21 cellular contexts compared by ENCODE assay signal in genomic region chr21:14096577-14096976, GRCh38.
DNase-seq lines count a peak whose midpoint lies in the region; ATAC-seq, FAIRE-seq and TF ChIP-seq lines count a peak whose summit lies in the region.
"Had no signal": no experiment of that assay in that cellular context is flagged by ENCODE, and none has a peak within 500 bp of the region (broad histone marks: within the 10 kb centered on the region; RNA-seq: fewer than 3 reads in every experiment).

No MANE protein-coding gene starts in this region.

- RAD21 ChIA-PET in GM12878 (lab: Charles Lee; ENCODE audit: unreplicated experiment) = interaction anchor here (2.2 kb wide), 2 partner anchors 20 to 23 kb away, joined by 6 to 9 read pairs; no protein-coding TSS in a partner anchor

- H3K36me3 ChIP-seq in GM12878 (ENCODE audit: control insufficient read depth in 2 of 2, insufficient read depth in 2 of 2, low read length in 1 of 2) (no peaks in the 10 kb centered on the region; a peak in 1 of 4 replicates), esophagus muscularis mucosa (peaks cover 0 to 5% (median 0%) of the 10 kb centered on the region in 4 donors), ovary (no peaks in the 10 kb centered on the region)

- CTCF ChIA-PET in GM12878 (lab: Yijun Ruan, JAX) = interaction anchor here (1.0 kb wide), 1 partner anchor 23 kb away, joined by 3 read pairs; no protein-coding TSS in a partner anchor

- H3K9me3 ChIP-seq in GM12878 (replicated peaks; ENCODE audit: control insufficient read depth, insufficient read depth, low read length) (peaks cover 1% of the 10 kb centered on the region; the same call in 1 of the 3 replicates), esophagus muscularis mucosa (no peaks in the 10 kb centered on the region), ovary (no peaks in the 10 kb centered on the region)
- H3K9me3 ChIP-seq: Caco-2 had no signal

- no peak for ATAC-seq in GM12878
- ATAC-seq: CD8-positive, alpha-beta T cell had no signal

- H3K79me2 ChIP-seq in GM12878 (ENCODE audit: control insufficient read depth, insufficient read depth, low read length) = no peaks in the 10 kb centered on the region

- H3K27me3 ChIP-seq in GM12878 (replicated peaks in 1 of 2; ENCODE audit: control insufficient read depth in 2 of 2, insufficient read depth in 2 of 2, low read length in 1 of 2) (no peaks in the 10 kb centered on the region), esophagus muscularis mucosa (no peaks in the 10 kb centered on the region), ovary (no peaks in the 10 kb centered on the region)
- H3K27me3 ChIP-seq: BLaER1 had no signal

- WGBS in GM12878 (ENCODE audit: insufficient coverage, insufficient replicate concordance, low lambda C conversion rate, missing lambda C conversion rate) = 94% methylated on average over 6 of the region's 6 CpGs
- WGBS in esophagus muscularis mucosa = 95% methylated on average over 6 of the region's 6 CpGs
- 94 to 98% (median 97%) methylated on average over 6 of the region's 6 CpGs for WGBS in ovary, 3 donors

- H3K4me2 ChIP-seq in GM12878 (ENCODE audit: control insufficient read depth, insufficient read depth) = no peak overlapping the region
- H3K4me2 ChIP-seq: BLaER1 had no signal

- intact Hi-C loops in GM12878 (cut with micrococcal nuclease; ENCODE audit: unreplicated experiment) = no loop called here
- intact Hi-C loops in esophagus muscularis mucosa (cut with DNase I) = no loop called here
- intact Hi-C loops in ovary (cut with DNase I) = no loop called here

- TF ChIP-seq CTCF in GM12878 (IDR thresholded peaks at IDR 0.05 in 2 of 3, conservative IDR thresholded peaks at IDR 0.05 in 1 of 3; ENCODE audit: control insufficient read depth in 2 of 3, extremely low read depth in 1 of 3, insufficient read depth in 1 of 3, low read depth in 3 of 3, low read length in 3 of 3) (no peak), esophagus muscularis mucosa (IDR thresholded peaks at IDR 0.05) (no peak), ovary (IDR thresholded peaks at IDR 0.05) (no peak)

- no peak for TF ChIP-seq RAD21 in GM12878 (IDR thresholded peaks at IDR 0.05; ENCODE audit: insufficient read depth, low read depth, low read length)

- POLR2A ChIA-PET in GM12878 (lab: Charles Lee) = interaction anchor here (1.5 to 1.9 kb wide), 2 partner anchors 11 to 19 kb away, joined by 4 to 7 read pairs; no protein-coding TSS in a partner anchor

- no peak overlapping the region for H2AFZ ChIP-seq in GM12878 (ENCODE audit: control insufficient read depth, low read depth, low read length)
- H2AFZ ChIP-seq: GM23248 had no signal

- H3K4me1 ChIP-seq in GM12878 (ENCODE audit: control insufficient read depth, insufficient read depth, low read length) (peaks cover 9% of the 10 kb centered on the region), esophagus muscularis mucosa (no peaks in the 10 kb centered on the region), ovary (ENCODE audit: insufficient read depth) (no peaks in the 10 kb centered on the region)
- H3K4me1 ChIP-seq: BLaER1, Caco-2 had no signal

- DNase-seq in activated CD8-positive, alpha-beta memory T cell treated with anti-CD3 and anti-CD28 coated beads for 24 hours = peak; percentile 38
- DNase-seq in activated CD8-positive, alpha-beta memory T cell treated with anti-CD3 and anti-CD28 coated beads, Interleukin-2, amount 50 U/mL, for 4 hours = no peak
- DNase-seq in GM12878 (ENCODE audit: low read depth, low spot score) (no peak), esophagus muscularis mucosa (ENCODE audit: extremely low spot score) (peak; percentile 77), ovary (no peak), SW 1271 (lab: John Stamatoyannopoulos, UW) (no peak)
- DNase-seq: Caco-2; CD4-positive, CD25-positive, alpha-beta regulatory T cell; CD8-positive, alpha-beta T cell; DMS153; DND-41; GM23248; H7; HCEC 1CT had no signal

- no TSS peak for BruUV-seq in GM12878 (replicated peaks; lab: Mats Ljungman, UMichigan)

- in situ Hi-C loops in GM12878 (cut with MboI) = loop anchor here (25.0 kb wide), 2 partner anchors 91 to 1641 kb away; partner anchors contain the start of gene USP25

- SMC1A ChIA-PET in GM12878 (lab: Charles Lee; ENCODE audit: uncharacterized antibody, unreplicated experiment) = interaction anchor here (0.7 to 1.3 kb wide), 2 partner anchors 13 to 19 kb away, joined by 3 to 5 read pairs; no protein-coding TSS in a partner anchor

- H3K27ac ChIP-seq in GM12878 (ENCODE audit: control insufficient read depth, insufficient read depth) (peak overlapping the region; percentile 37), esophagus muscularis mucosa (replicated peaks in 1 of 4) (no peak overlapping the region), ovary (no peak overlapping the region)
- H3K27ac ChIP-seq: 22Rv1, BLaER1, C4-2B, GM23248 had no signal

- TF ChIP-seq EP300 in GM12878 (IDR thresholded peaks at IDR 0.05; ENCODE audit: borderline replicate concordance in 1 of 2, control insufficient read depth in 1 of 2, low read depth in 2 of 2, low read length in 2 of 2) (no peak), esophagus muscularis mucosa (IDR thresholded peaks at IDR 0.05) (no peak), ovary (IDR thresholded peaks at IDR 0.05) (no peak)

- TF ChIP-seq POLR2A in GM12878 (IDR thresholded peaks at IDR 0.05; ENCODE audit: low read depth, low read length) (no peak), esophagus muscularis mucosa (IDR thresholded peaks at IDR 0.05; ENCODE audit: low read depth) (no peak), ovary (IDR thresholded peaks at IDR 0.05) (no peak)

- no peak overlapping the region for H3K9ac ChIP-seq in GM12878 (ENCODE audit: control insufficient read depth, insufficient read depth, low read length)
- H3K9ac ChIP-seq: BLaER1, GM23248 had no signal

- H4K20me1 ChIP-seq in GM12878 (ENCODE audit: control insufficient read depth, insufficient read depth) = no peaks in the 10 kb centered on the region
- H4K20me1 ChIP-seq: BLaER1 had no signal

- H3K4me3 ChIP-seq in GM12878 (no peak overlapping the region), esophagus muscularis mucosa (no peak overlapping the region), ovary (no peak overlapping the region)
- H3K4me3 ChIP-seq: BLaER1, GM23248 had no signal

- FAIRE-seq in GM12878 (lab: Jason Lieb, UNC) = no peak
- FAIRE-seq: A204.1, G401.6, GM19239, H1 had no signal

TF ChIP-seq in GM12878, 131 proteins besides CTCF, POLR2A, EP300 and RAD21:
- TF ChIP-seq MEF2B (IDR thresholded peaks at IDR 0.05; ENCODE audit: partially characterized antibody, poor library complexity, severe bottlenecking) = no peak
- TF ChIP-seq MTA3 (IDR thresholded peaks at IDR 0.05; ENCODE audit: borderline replicate concordance, low read length) = no peak
- TF ChIP-seq ZNF207 (IDR thresholded peaks at IDR 0.05; ENCODE audit: borderline replicate concordance) = no peak
- no peak for TF ChIP-seq ATF7 (IDR thresholded peaks at IDR 0.05; ENCODE audit: low read depth)
- TF ChIP-seq FOXK2 (IDR thresholded peaks at IDR 0.05) = no peak
- no peak for TF ChIP-seq SMAD1 (IDR thresholded peaks at IDR 0.05; ENCODE audit: low read depth, partially characterized antibody)
- TF ChIP-seq EED (IDR thresholded peaks at IDR 0.05; ENCODE audit: low read depth) = no peak
- no peak for TF ChIP-seq NRF1 (conservative IDR thresholded peaks at IDR 0.05; ENCODE audit: low read depth, low read length)
- TF ChIP-seq SMC3 (IDR thresholded peaks at IDR 0.05; ENCODE audit: borderline replicate concordance, low read length) = no peak
- no peak for TF ChIP-seq ETV6 (conservative IDR thresholded peaks at IDR 0.05 in 1 of 2, IDR thresholded peaks at IDR 0.05 in 1 of 2; ENCODE audit: borderline replicate concordance in 1 of 2, low read depth in 1 of 2)
- no peak for TF ChIP-seq RELA (IDR thresholded peaks at IDR 0.05; ENCODE audit: borderline replicate concordance, partially characterized antibody)
- no peak; the same call in 1 of the 2 replicates for TF ChIP-seq ZNF687 (IDR thresholded peaks at IDR 0.05)
- no peak for TF ChIP-seq SP1 (IDR thresholded peaks at IDR 0.05; ENCODE audit: low read depth, low read length)
- TF ChIP-seq SIX5 (IDR thresholded peaks at IDR 0.05; ENCODE audit: low read depth, low read length, severe bottlenecking) = no peak
- TF ChIP-seq RFX5 (IDR thresholded peaks at IDR 0.05; ENCODE audit: low read depth, low read length) = no peak
- TF ChIP-seq WRNIP1 (IDR thresholded peaks at IDR 0.05; ENCODE audit: borderline replicate concordance, low read depth, low read length) = no peak
- no peak for TF ChIP-seq TAF1 (IDR thresholded peaks at IDR 0.05; ENCODE audit: borderline replicate concordance, low read depth, low read length)
- no peak for TF ChIP-seq SREBF2 (IDR thresholded peaks at IDR 0.05; ENCODE audit: low read length)
- TF ChIP-seq ASH2L (IDR thresholded peaks at IDR 0.05; ENCODE audit: borderline replicate concordance, low read depth) = no peak

Comparison
In these comparisons a context has a peak if more than half of its experiments do, and no peak if none do; other contexts are left out.
1. DNase-seq: peak in activated CD8-positive, alpha-beta memory T cell treated with anti-CD3 and anti-CD28 coated beads for 24 hours (single experiment) and esophagus muscularis mucosa (single experiment); none in activated CD8-positive, alpha-beta memory T cell treated with anti-CD3 and anti-CD28 coated beads, Interleukin-2, amount 50 U/mL, for 4 hours (single experiment), GM12878 (single experiment), ovary (0 of 5) and SW 1271 (0 of 2).